8 cellular contexts compared by ENCODE assay signal in the genomic region with DNA sequence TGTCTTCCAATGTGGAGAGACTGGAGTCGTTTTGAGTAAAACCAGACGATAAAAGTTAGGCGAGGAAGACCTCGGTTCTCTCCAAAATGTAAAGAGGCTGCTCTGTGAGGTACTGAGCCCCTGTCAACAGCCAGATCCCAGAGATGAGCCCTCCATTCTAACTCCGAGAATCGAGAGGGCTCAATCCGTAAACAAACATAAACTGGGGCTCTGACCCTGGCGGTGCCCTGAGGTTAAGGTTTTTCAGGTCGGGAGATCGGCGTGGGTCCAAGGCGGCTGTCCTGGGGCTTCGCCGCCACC. TPM values are rescaled to one million over a fixed set of nuclear protein-coding genes. Genes with fewer than 3 reads are reported as not detected.
A peak's percentile ranks its signal among the peaks of the same experiment; 100 is the strongest.
DNase-seq lines count a peak whose midpoint lies in the region; ATAC-seq and TF ChIP-seq lines count a peak whose summit lies in the region.

No MANE protein-coding gene starts in this region.

- no peak for DNase-seq in stimulated activated naive CD8-positive, alpha-beta T cell treated with anti-CD3 and anti-CD28 coated beads, Interleukin-15, Interleukin-2, amounts not matched to agents 100 U/mL and 50 U/mL, for 24 hours
- DNase-seq in activated T-helper 1 cell treated with anti-CD3 and anti-CD28 coated beads, Interleukin-12 subunit alpha, Interleukin-12 subunit beta, Interleukin-2, Interleukin-4 antibody, amounts not matched to agents 30 ng/mL and 10 ng/mL and 1 ng/mL, durations not matched to agents 14 hours and 24 hours and 36 hours (ENCODE audit: low spot score): no peak
- DNase-seq in immature natural killer cell (no peak), testis (no peak), epidermal melanocyte (ENCODE audit: insufficient read length, low spot score) (no peak), NCI-H748 treated with DMSO at 0.1 percent for 48 hours (lab: John Stamatoyannopoulos, UW) (no peak)

- WGBS in testis, 2 donors: 0% methylated on average over 4 to 10 of the region's 14 CpGs

- H3K27me3 Mint-ChIP-seq in stimulated activated naive CD8-positive, alpha-beta T cell treated with anti-CD3 and anti-CD28 coated beads, Interleukin-15, Interleukin-2, amounts not matched to agents 100 ng/mL and 50 ng/mL, for 24 hours: no peaks in the 10 kb centered on the region
- no peaks in the 10 kb centered on the region for H3K27me3 Mint-ChIP-seq in activated T-helper 1 cell treated with anti-CD3 and anti-CD28 coated beads, Interleukin-12 subunit alpha, Interleukin-12 subunit beta, Interleukin-2, Interleukin-4 antibody, amounts not matched to agents 30 ng/mL and 10 ng/mL and 1 ng/mL, durations not matched to agents 14 hours and 24 hours and 36 hours (ENCODE audit: insufficient read depth)
- H3K27me3 Mint-ChIP-seq in immature natural killer cell (ENCODE audit: low read depth in 3 of 3): peaks cover 9 to 19% (median 16%) of the 10 kb centered on the region in 3 donors

- peaks cover 15% of the 10 kb centered on the region for H3K4me1 ChIP-seq in testis

- H3K9me3 Mint-ChIP-seq in stimulated activated naive CD8-positive, alpha-beta T cell treated with anti-CD3 and anti-CD28 coated beads, Interleukin-15, Interleukin-2, amounts not matched to agents 100 ng/mL and 50 ng/mL, for 24 hours: no peaks in the 10 kb centered on the region
- no peaks in the 10 kb centered on the region for H3K9me3 Mint-ChIP-seq in activated T-helper 1 cell treated with anti-CD3 and anti-CD28 coated beads, Interleukin-12 subunit alpha, Interleukin-12 subunit beta, Interleukin-2, Interleukin-4 antibody, amounts not matched to agents 30 ng/mL and 10 ng/mL and 1 ng/mL, durations not matched to agents 14 hours and 24 hours and 36 hours
- H3K9me3 Mint-ChIP-seq in immature natural killer cell: no peaks in the 10 kb centered on the region

- H3K4me3 Mint-ChIP-seq in stimulated activated naive CD8-positive, alpha-beta T cell treated with anti-CD3 and anti-CD28 coated beads, Interleukin-15, Interleukin-2, amounts not matched to agents 100 ng/mL and 50 ng/mL, for 24 hours: peak overlapping the region; percentile 99
- H3K4me3 Mint-ChIP-seq in activated T-helper 1 cell treated with anti-CD3 and anti-CD28 coated beads, Interleukin-12 subunit alpha, Interleukin-12 subunit beta, Interleukin-2, Interleukin-4 antibody, amounts not matched to agents 30 ng/mL and 10 ng/mL and 1 ng/mL, durations not matched to agents 14 hours and 24 hours and 36 hours: peak overlapping the region; percentile 98
- H3K4me3 Mint-ChIP-seq in immature natural killer cell: peak overlapping the region; percentile 87 to 95 (median 89)

- H3K27me3 ChIP-seq in testis: no peaks in the 10 kb centered on the region

- no peak for TF ChIP-seq POLR2A in testis (IDR thresholded peaks at IDR 0.05)

- peak overlapping the region; percentile 73 to 93 for H3K4me3 ChIP-seq in testis

- no peak for ATAC-seq in stimulated activated naive CD8-positive, alpha-beta T cell treated with anti-CD3 and anti-CD28 coated beads, Interleukin-15, Interleukin-2, amounts not matched to agents 100 U/mL and 50 U/mL, for 24 hours
- no peak for ATAC-seq in HG02588 (IDR thresholded peaks at IDR 0.05; ENCODE audit: unreplicated experiment)

- H3K36me3 ChIP-seq in testis (ENCODE audit: low read depth, missing control alignments): no peaks in the 10 kb centered on the region

- TF ChIP-seq CTCF in testis (IDR thresholded peaks at IDR 0.05): no peak

- peaks cover 70% of the 10 kb centered on the region for H3K4me1 Mint-ChIP-seq in stimulated activated naive CD8-positive, alpha-beta T cell treated with anti-CD3 and anti-CD28 coated beads, Interleukin-15, Interleukin-2, amounts not matched to agents 100 ng/mL and 50 ng/mL, for 24 hours (ENCODE audit: low read depth)
- H3K4me1 Mint-ChIP-seq in activated T-helper 1 cell treated with anti-CD3 and anti-CD28 coated beads, Interleukin-12 subunit alpha, Interleukin-12 subunit beta, Interleukin-2, Interleukin-4 antibody, amounts not matched to agents 30 ng/mL and 10 ng/mL and 1 ng/mL, durations not matched to agents 14 hours and 24 hours and 36 hours (ENCODE audit: low read depth): peaks cover 68% of the 10 kb centered on the region
- peaks cover 59 to 76% of the 10 kb centered on the region in 2 donors for H3K4me1 Mint-ChIP-seq in immature natural killer cell

- no peaks in the 10 kb centered on the region for H3K9me3 ChIP-seq in testis

- intact Hi-C loops in activated T-helper 1 cell treated with anti-CD3 and anti-CD28 coated beads, Interleukin-12 subunit alpha, Interleukin-12 subunit beta, Interleukin-2, Interleukin-4 antibody, amounts not matched to agents 30 ng/mL and 10 ng/mL and 1 ng/mL, durations not matched to agents 14 hours and 24 hours and 36 hours (cut with micrococcal nuclease): loop anchor here (1.0 to 5.0 kb wide), 4 partner anchors 307 to 589 kb away; partner anchors contain the start of genes ETV5 and RPL39L
- intact Hi-C loops in testis (cut with DNase I; ENCODE audit: low total_unique reads): no loop called here

- peak overlapping the region; percentile 76 to 88 for H3K27ac ChIP-seq in testis

- H3K36me3 Mint-ChIP-seq in stimulated activated naive CD8-positive, alpha-beta T cell treated with anti-CD3 and anti-CD28 coated beads, Interleukin-15, Interleukin-2, amounts not matched to agents 100 ng/mL and 50 ng/mL, for 24 hours (ENCODE audit: low read depth): peaks cover 36% of the 10 kb centered on the region
- H3K36me3 Mint-ChIP-seq in activated T-helper 1 cell treated with anti-CD3 and anti-CD28 coated beads, Interleukin-12 subunit alpha, Interleukin-12 subunit beta, Interleukin-2, Interleukin-4 antibody, amounts not matched to agents 30 ng/mL and 10 ng/mL and 1 ng/mL, durations not matched to agents 14 hours and 24 hours and 36 hours (ENCODE audit: low read depth): peaks cover 13% of the 10 kb centered on the region
- peaks cover 4 to 6% (median 6%) of the 10 kb centered on the region in 3 donors for H3K36me3 Mint-ChIP-seq in immature natural killer cell

- peak overlapping the region; percentile 88 for H3K27ac Mint-ChIP-seq in stimulated activated naive CD8-positive, alpha-beta T cell treated with anti-CD3 and anti-CD28 coated beads, Interleukin-15, Interleukin-2, amounts not matched to agents 100 ng/mL and 50 ng/mL, for 24 hours
- H3K27ac Mint-ChIP-seq in activated T-helper 1 cell treated with anti-CD3 and anti-CD28 coated beads, Interleukin-12 subunit alpha, Interleukin-12 subunit beta, Interleukin-2, Interleukin-4 antibody, amounts not matched to agents 30 ng/mL and 10 ng/mL and 1 ng/mL, durations not matched to agents 14 hours and 24 hours and 36 hours: peak overlapping the region; percentile 95
- H3K27ac Mint-ChIP-seq in immature natural killer cell: peak overlapping the region; percentile 90 to 98 (median 96)

RNA-seq across cellular contexts. Expression of gene TBCCD1, which starts 0.4 kb away (rescaled TPM):
- 17.7 and 19.2 TPM in 2 replicates for total RNA-seq in activated T-helper 1 cell treated with anti-CD3 and anti-CD28 coated beads, Interleukin-12 subunit alpha, Interleukin-12 subunit beta, Interleukin-2, Interleukin-4 antibody, amounts not matched to agents 30 ng/mL and 10 ng/mL and 1 ng/mL, durations not matched to agents 14 hours and 24 hours and 36 hours
- polyA plus RNA-seq in immature natural killer cell (10 to 100 TPM; 18.8 to 32.4 (median 21.6) TPM), testis (ENCODE audit: insufficient read depth, low read depth, low replicate concordance) (43.4 TPM)
- 10 to 100 TPM; 33.1 to 35.0 TPM for total RNA-seq in testis

RNA-seq across cellular contexts. Expression of gene DNAJB11, which starts 3.8 kb away (rescaled TPM):
- 71.0 and 75.8 TPM in 2 replicates for total RNA-seq in activated T-helper 1 cell treated with anti-CD3 and anti-CD28 coated beads, Interleukin-12 subunit alpha, Interleukin-12 subunit beta, Interleukin-2, Interleukin-4 antibody, amounts not matched to agents 30 ng/mL and 10 ng/mL and 1 ng/mL, durations not matched to agents 14 hours and 24 hours and 36 hours
- polyA plus RNA-seq in immature natural killer cell (10 to 100 TPM; 61.3 to 89.6 (median 81.0) TPM), testis (ENCODE audit: insufficient read depth, low read depth, low replicate concordance) (58.5 TPM)
- 10 to 100 TPM; 39.3 to 60.2 TPM for total RNA-seq in testis

RNA-seq across cellular contexts. Expression of gene CRYGS, which starts 22.5 kb away (rescaled TPM):
- 3.2 TPM in 2 replicates for total RNA-seq in activated T-helper 1 cell treated with anti-CD3 and anti-CD28 coated beads, Interleukin-12 subunit alpha, Interleukin-12 subunit beta, Interleukin-2, Interleukin-4 antibody, amounts not matched to agents 30 ng/mL and 10 ng/mL and 1 ng/mL, durations not matched to agents 14 hours and 24 hours and 36 hours
- polyA plus RNA-seq in immature natural killer cell: under 1 TPM in 1 of 3 donors, not detected in 2; 0.37 TPM
- 1 to 10 TPM; 6.1 to 8.6 TPM for total RNA-seq in testis
- polyA plus RNA-seq in testis (ENCODE audit: insufficient read depth, low read depth, low replicate concordance): 6.3 TPM

RNA-seq across cellular contexts. Expression of gene AHSG, which starts 46.1 kb away (rescaled TPM):
- total RNA-seq in activated T-helper 1 cell treated with anti-CD3 and anti-CD28 coated beads, Interleukin-12 subunit alpha, Interleukin-12 subunit beta, Interleukin-2, Interleukin-4 antibody, amounts not matched to agents 30 ng/mL and 10 ng/mL and 1 ng/mL, durations not matched to agents 14 hours and 24 hours and 36 hours: 0.16 TPM in 1 of 2 replicates, not detected in the other
- polyA plus RNA-seq in immature natural killer cell: not detected
- total RNA-seq in testis: 1 to 10 TPM in 1 of 2 donors, under 1 TPM in 1; 0.81 to 1.6 TPM
- 1.5 TPM for polyA plus RNA-seq in testis (ENCODE audit: insufficient read depth, low read depth, low replicate concordance)
